ENCODE assay signal across 2 cellular contexts in the genomic region with DNA sequence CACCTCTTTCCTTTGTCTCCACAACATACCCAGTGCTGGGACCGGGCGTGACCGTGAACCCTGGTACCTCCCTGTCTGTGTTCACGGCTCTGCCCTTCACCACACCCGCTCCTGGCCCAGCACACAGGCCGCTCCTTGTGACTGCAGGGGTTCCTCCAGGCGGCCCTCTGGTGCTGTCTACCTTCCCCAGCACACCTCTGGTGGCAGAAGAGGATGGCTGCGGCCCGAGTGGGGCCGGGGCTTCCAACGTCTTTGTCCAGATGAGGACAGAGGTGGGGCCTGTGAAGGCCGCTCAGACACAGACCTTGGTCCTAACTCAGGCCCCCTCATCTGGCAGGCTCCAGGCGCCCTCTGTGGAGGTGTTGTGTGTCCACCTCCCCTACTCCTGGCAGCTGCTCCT.
TF ChIP-seq lines count a peak whose summit lies in the region.

No MANE protein-coding gene starts in this region.

TF ChIP-seq in GM23338, 12 proteins besides CTCF, POLR2A, EP300 and RAD21 (continued from another document):
- TF ChIP-seq, protein P1, sequence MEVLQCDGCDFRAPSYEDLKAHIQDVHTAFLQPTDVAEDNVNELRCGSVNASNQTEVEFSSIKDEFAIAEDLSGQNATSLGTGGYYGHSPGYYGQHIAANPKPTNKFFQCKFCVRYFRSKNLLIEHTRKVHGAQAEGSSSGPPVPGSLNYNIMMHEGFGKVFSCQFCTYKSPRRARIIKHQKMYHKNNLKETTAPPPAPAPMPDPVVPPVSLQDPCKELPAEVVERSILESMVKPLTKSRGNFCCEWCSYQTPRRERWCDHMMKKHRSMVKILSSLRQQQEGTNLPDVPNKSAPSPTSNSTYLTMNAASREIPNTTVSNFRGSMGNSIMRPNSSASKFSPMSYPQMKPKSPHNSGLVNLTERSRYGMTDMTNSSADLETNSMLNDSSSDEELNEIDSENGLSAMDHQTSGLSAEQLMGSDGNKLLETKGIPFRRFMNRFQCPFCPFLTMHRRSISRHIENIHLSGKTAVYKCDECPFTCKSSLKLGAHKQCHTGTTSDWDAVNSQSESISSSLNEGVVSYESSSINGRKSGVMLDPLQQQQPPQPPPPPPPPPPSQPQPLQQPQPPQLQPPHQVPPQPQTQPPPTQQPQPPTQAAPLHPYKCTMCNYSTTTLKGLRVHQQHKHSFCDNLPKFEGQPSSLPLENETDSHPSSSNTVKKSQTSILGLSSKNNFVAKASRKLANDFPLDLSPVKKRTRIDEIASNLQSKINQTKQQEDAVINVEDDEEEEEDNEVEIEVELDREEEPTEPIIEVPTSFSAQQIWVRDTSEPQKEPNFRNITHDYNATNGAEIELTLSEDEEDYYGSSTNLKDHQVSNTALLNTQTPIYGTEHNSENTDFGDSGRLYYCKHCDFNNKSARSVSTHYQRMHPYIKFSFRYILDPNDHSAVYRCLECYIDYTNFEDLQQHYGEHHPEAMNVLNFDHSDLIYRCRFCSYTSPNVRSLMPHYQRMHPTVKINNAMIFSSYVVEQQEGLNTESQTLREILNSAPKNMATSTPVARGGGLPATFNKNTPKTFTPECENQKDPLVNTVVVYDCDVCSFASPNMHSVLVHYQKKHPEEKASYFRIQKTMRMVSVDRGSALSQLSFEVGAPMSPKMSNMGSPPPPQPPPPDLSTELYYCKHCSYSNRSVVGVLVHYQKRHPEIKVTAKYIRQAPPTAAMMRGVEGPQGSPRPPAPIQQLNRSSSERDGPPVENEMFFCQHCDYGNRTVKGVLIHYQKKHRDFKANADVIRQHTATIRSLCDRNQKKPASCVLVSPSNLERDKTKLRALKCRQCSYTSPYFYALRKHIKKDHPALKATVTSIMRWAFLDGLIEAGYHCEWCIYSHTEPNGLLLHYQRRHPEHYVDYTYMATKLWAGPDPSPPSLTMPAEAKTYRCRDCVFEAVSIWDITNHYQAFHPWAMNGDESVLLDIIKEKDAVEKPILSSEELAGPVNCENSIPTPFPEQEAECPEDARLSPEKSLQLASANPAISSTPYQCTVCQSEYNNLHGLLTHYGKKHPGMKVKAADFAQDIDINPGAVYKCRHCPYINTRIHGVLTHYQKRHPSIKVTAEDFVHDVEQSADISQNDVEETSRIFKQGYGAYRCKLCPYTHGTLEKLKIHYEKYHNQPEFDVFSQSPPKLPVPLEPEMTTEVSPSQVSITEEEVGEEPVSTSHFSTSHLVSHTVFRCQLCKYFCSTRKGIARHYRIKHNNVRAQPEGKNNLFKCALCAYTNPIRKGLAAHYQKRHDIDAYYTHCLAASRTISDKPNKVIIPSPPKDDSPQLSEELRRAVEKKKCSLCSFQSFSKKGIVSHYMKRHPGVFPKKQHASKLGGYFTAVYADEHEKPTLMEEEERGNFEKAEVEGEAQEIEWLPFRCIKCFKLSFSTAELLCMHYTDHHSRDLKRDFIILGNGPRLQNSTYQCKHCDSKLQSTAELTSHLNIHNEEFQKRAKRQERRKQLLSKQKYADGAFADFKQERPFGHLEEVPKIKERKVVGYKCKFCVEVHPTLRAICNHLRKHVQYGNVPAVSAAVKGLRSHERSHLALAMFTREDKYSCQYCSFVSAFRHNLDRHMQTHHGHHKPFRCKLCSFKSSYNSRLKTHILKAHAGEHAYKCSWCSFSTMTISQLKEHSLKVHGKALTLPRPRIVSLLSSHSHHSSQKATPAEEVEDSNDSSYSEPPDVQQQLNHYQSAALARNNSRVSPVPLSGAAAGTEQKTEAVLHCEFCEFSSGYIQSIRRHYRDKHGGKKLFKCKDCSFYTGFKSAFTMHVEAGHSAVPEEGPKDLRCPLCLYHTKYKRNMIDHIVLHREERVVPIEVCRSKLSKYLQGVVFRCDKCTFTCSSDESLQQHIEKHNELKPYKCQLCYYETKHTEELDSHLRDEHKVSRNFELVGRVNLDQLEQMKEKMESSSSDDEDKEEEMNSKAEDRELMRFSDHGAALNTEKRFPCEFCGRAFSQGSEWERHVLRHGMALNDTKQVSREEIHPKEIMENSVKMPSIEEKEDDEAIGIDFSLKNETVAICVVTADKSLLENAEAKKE (CRISPR knock-in tag; IDR thresholded peaks at IDR 0.05), result no peak
- TF ChIP-seq EZH2phosphoT487 (IDR thresholded peaks at IDR 0.05; ENCODE audit: unreplicated experiment) (no peak), EZH2 (IDR thresholded peaks at IDR 0.05; ENCODE audit: low read depth, unreplicated experiment) (no peak), CREB1 (CRISPR knock-in tag; IDR thresholded peaks at IDR 0.05; ENCODE audit: low read depth) (no peak), STAT1 (IDR thresholded peaks at IDR 0.05; ENCODE audit: unreplicated experiment) (no peak), JUNB (IDR thresholded peaks at IDR 0.05; ENCODE audit: unreplicated experiment) (no peak), POLR2AphosphoS5 (IDR thresholded peaks at IDR 0.05; ENCODE audit: low read depth) (no peak), ZNF331 (CRISPR knock-in tag; IDR thresholded peaks at IDR 0.05; ENCODE audit: low read depth) (no peak), NANOG (IDR thresholded peaks at IDR 0.05; ENCODE audit: borderline replicate concordance) (no peak), ZNF114 (CRISPR knock-in tag; IDR thresholded peaks at IDR 0.05) (no peak)
- TF ChIP-seq, protein P2, sequence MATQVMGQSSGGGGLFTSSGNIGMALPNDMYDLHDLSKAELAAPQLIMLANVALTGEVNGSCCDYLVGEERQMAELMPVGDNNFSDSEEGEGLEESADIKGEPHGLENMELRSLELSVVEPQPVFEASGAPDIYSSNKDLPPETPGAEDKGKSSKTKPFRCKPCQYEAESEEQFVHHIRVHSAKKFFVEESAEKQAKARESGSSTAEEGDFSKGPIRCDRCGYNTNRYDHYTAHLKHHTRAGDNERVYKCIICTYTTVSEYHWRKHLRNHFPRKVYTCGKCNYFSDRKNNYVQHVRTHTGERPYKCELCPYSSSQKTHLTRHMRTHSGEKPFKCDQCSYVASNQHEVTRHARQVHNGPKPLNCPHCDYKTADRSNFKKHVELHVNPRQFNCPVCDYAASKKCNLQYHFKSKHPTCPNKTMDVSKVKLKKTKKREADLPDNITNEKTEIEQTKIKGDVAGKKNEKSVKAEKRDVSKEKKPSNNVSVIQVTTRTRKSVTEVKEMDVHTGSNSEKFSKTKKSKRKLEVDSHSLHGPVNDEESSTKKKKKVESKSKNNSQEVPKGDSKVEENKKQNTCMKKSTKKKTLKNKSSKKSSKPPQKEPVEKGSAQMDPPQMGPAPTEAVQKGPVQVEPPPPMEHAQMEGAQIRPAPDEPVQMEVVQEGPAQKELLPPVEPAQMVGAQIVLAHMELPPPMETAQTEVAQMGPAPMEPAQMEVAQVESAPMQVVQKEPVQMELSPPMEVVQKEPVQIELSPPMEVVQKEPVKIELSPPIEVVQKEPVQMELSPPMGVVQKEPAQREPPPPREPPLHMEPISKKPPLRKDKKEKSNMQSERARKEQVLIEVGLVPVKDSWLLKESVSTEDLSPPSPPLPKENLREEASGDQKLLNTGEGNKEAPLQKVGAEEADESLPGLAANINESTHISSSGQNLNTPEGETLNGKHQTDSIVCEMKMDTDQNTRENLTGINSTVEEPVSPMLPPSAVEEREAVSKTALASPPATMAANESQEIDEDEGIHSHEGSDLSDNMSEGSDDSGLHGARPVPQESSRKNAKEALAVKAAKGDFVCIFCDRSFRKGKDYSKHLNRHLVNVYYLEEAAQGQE (IDR thresholded peaks at IDR 0.05; ENCODE audit: unreplicated experiment), result no peak

TF ChIP-seq in WTC11, 78 proteins besides CTCF, POLR2A, EP300 and RAD21 (continued from another document):
- no peak for TF ChIP-seq CBFB (CRISPR knock-in tag; IDR thresholded peaks at IDR 0.05; ENCODE audit: low read depth)
- no peak for TF ChIP-seq ZNF263 (CRISPR knock-in tag; IDR thresholded peaks at IDR 0.05; ENCODE audit: low read depth)
- TF ChIP-seq, protein P3, sequence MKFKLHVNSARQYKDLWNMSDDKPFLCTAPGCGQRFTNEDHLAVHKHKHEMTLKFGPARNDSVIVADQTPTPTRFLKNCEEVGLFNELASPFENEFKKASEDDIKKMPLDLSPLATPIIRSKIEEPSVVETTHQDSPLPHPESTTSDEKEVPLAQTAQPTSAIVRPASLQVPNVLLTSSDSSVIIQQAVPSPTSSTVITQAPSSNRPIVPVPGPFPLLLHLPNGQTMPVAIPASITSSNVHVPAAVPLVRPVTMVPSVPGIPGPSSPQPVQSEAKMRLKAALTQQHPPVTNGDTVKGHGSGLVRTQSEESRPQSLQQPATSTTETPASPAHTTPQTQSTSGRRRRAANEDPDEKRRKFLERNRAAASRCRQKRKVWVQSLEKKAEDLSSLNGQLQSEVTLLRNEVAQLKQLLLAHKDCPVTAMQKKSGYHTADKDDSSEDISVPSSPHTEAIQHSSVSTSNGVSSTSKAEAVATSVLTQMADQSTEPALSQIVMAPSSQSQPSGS (CRISPR knock-in tag; IDR thresholded peaks at IDR 0.05; ENCODE audit: borderline replicate concordance, low read depth), result no peak
- TF ChIP-seq, protein P4, sequence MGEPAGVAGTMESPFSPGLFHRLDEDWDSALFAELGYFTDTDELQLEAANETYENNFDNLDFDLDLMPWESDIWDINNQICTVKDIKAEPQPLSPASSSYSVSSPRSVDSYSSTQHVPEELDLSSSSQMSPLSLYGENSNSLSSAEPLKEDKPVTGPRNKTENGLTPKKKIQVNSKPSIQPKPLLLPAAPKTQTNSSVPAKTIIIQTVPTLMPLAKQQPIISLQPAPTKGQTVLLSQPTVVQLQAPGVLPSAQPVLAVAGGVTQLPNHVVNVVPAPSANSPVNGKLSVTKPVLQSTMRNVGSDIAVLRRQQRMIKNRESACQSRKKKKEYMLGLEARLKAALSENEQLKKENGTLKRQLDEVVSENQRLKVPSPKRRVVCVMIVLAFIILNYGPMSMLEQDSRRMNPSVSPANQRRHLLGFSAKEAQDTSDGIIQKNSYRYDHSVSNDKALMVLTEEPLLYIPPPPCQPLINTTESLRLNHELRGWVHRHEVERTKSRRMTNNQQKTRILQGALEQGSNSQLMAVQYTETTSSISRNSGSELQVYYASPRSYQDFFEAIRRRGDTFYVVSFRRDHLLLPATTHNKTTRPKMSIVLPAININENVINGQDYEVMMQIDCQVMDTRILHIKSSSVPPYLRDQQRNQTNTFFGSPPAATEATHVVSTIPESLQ (CRISPR knock-in tag; IDR thresholded peaks at IDR 0.05), result no peak
- TF ChIP-seq ZNF671 (CRISPR knock-in tag; IDR thresholded peaks at IDR 0.05), result no peak
- no peak for TF ChIP-seq ZNF121 (CRISPR knock-in tag; IDR thresholded peaks at IDR 0.05)
